ENCODE assay signal across 29 cellular contexts in the genomic region with DNA sequence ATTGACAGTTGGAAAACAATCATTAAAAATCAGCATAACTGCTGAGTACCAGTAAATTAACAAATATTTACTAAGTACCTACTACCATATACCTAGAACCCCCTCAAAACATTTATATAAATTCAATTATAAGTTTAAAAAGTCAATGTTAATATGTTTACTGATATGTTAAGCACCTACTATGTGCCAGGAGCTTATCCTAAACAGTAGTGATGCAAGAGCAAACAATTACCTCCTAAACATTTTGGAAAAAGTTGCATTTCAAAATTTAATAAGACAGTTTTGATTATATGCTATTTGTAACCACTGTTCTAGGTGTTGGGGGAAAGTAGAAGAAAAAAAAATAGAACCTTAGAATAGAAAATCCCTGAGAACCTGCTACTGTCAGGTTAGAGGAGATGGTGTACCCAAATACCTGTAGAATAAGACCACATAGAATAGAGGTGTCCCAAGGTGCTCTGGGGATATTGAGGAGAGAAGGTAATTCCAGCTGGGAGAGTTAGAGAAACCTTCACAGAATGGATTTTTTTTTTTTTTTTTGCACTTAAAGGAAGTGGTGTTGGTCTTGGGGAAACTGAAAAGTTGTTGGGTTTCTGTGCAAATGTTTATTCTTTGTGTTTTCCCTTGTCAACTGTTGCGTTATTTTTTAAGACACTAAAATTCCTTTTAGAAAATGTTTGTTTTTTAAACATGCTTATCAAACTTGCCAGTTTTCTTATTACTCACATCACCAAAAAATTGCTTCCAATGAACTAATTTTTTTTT. TPM values are rescaled to one million over a fixed set of nuclear protein-coding genes. Genes with fewer than 3 reads are reported as not detected.
DNase-seq lines count a peak whose midpoint lies in the region; ATAC-seq, FAIRE-seq and TF ChIP-seq lines count a peak whose summit lies in the region.
"Had no signal": no experiment of that assay in that cellular context is flagged by ENCODE, and none has a peak within 500 bp of the region (broad histone marks: within the 10 kb centered on the region; RNA-seq: fewer than 3 reads in every experiment).

No MANE protein-coding gene starts in this region.

- H3K36me3 ChIP-seq in kidney (ENCODE audit: control insufficient read depth in 1 of 2, insufficient read depth in 2 of 2, low read length in 2 of 2), result peaks cover 4 to 9% of the 10 kb centered on the region in 2 donors
- H3K36me3 ChIP-seq: BE2C, MG63 had no signal

- no peaks in the 10 kb centered on the region for H3K9me3 ChIP-seq in kidney (ENCODE audit: control insufficient read depth in 1 of 2, low read length in 2 of 2)
- H3K9me3 ChIP-seq: A549, BE2C, MG63, vagina had no signal

- H3K4me1 ChIP-seq in kidney (ENCODE audit: control insufficient read depth in 1 of 2, insufficient read depth in 1 of 2, low read depth in 1 of 2, low read length in 2 of 2), result peaks cover 12 to 18% of the 10 kb centered on the region in 2 donors
- H3K4me1 ChIP-seq: A549, BE2C had no signal

- no peak overlapping the region for H3K27ac ChIP-seq in kidney (ENCODE audit: low read depth in 2 of 2, low read length in 2 of 2)
- H3K27ac ChIP-seq: A549, dorsolateral prefrontal cortex, GM23248, vagina had no signal

- peak overlapping the region; percentile 71 for H3K27ac Mint-ChIP-seq in activated CD8-positive, alpha-beta memory T cell treated with anti-CD3 and anti-CD28 coated beads, Interleukin-2, amount 10 ng/mL, durations not matched to agents 7 days and 5 days
- peak overlapping the region; percentile 48 for H3K27ac Mint-ChIP-seq in activated CD8-positive, alpha-beta T cell treated with anti-CD3 and anti-CD28 coated beads, Interleukin-2, amount 10 ng/mL, durations not matched to agents 7 days and 5 days
- peak overlapping the region in 4 of 6 donors; percentile 5 to 51 (median 31) for H3K27ac Mint-ChIP-seq in naive B cell
- H3K27ac Mint-ChIP-seq: HFFc6; stimulated activated memory B cell treated with anti-CD40 and anti-IgM and Interleukin-4, amounts not matched to agents 10 μg/mL and 1 μg/mL and 100 μg/mL, for 72 hours had no signal

- peak overlapping the region; percentile 29 for H3K4me3 Mint-ChIP-seq in activated CD8-positive, alpha-beta memory T cell treated with anti-CD3 and anti-CD28 coated beads, Interleukin-2, amount 10 ng/mL, durations not matched to agents 7 days and 5 days
- no peak overlapping the region for H3K4me3 Mint-ChIP-seq in activated CD8-positive, alpha-beta T cell treated with anti-CD3 and anti-CD28 coated beads, Interleukin-2, amount 10 ng/mL, durations not matched to agents 7 days and 5 days
- H3K4me3 Mint-ChIP-seq in naive B cell, result peak overlapping the region in 1 of 8 donors; percentile 20
- H3K4me3 Mint-ChIP-seq: HFFc6; stimulated activated memory B cell treated with anti-CD40 and anti-IgM and Interleukin-4, amounts not matched to agents 10 μg/mL and 1 μg/mL and 100 μg/mL, for 72 hours had no signal

- CTCF ChIA-PET in activated CD8-positive, alpha-beta memory T cell treated with anti-CD3 and anti-CD28 coated beads, Interleukin-2, amount 10 ng/mL, durations not matched to agents 7 days and 5 days (lab: Charles Lee), result interaction anchor here (3.7 kb wide), 1 partner anchor 12 kb away, joined by 21 read pairs; no protein-coding TSS in a partner anchor
- CTCF ChIA-PET in activated CD8-positive, alpha-beta T cell treated with anti-CD3 and anti-CD28 coated beads, Interleukin-2, amount 10 ng/mL, durations not matched to agents 7 days and 5 days (lab: Charles Lee), result no interaction called here

- POLR2A ChIA-PET in activated CD8-positive, alpha-beta T cell treated with anti-CD3 and anti-CD28 coated beads, Interleukin-2, amount 10 ng/mL, durations not matched to agents 7 days and 5 days (lab: Charles Lee), result interaction anchor here (0.6 to 1.0 kb wide), 2 partner anchors 16 to 135 kb away, joined by 3 to 6 read pairs; partner anchors contain the start of gene SNRK

- H3K36me3 Mint-ChIP-seq in activated CD8-positive, alpha-beta memory T cell treated with anti-CD3 and anti-CD28 coated beads, Interleukin-2, amount 10 ng/mL, durations not matched to agents 7 days and 5 days, result peaks cover 46% of the 10 kb centered on the region
- peaks cover 54% of the 10 kb centered on the region for H3K36me3 Mint-ChIP-seq in activated CD8-positive, alpha-beta T cell treated with anti-CD3 and anti-CD28 coated beads, Interleukin-2, amount 10 ng/mL, durations not matched to agents 7 days and 5 days (ENCODE audit: low read depth)
- peaks cover 15 to 16% of the 10 kb centered on the region in 2 donors for H3K36me3 Mint-ChIP-seq in naive B cell

- no peak overlapping the region for H3K4me3 ChIP-seq in kidney (ENCODE audit: low read length in 2 of 2)
- H3K4me3 ChIP-seq: A549, dorsolateral prefrontal cortex, GM23248, lung, MG63, vagina had no signal

- DNase-seq in activated CD8-positive, alpha-beta memory T cell treated with anti-CD3 and anti-CD28 coated beads, Interleukin-2, amount 10 ng/mL, durations not matched to agents 7 days and 5 days, result no peak
- no peak for DNase-seq in activated CD8-positive, alpha-beta memory T cell treated with anti-CD3 and anti-CD28 coated beads, Interleukin-2, amount 50 U/mL, for 48 hours
- DNase-seq in GM19239 (ENCODE audit: insufficient read length, low spot score) (no peak), naive B cell (no peak), amygdala (lab: John Stamatoyannopoulos, UW) (no peak), kidney (no peak), NCI-H2107 (lab: John Stamatoyannopoulos, UW) (no peak)
- DNase-seq in activated CD8-positive, alpha-beta T cell treated with anti-CD3 and anti-CD28 coated beads, Interleukin-2, amount 10 ng/mL, durations not matched to agents 7 days and 5 days, result no peak
- DNase-seq: activated gamma-delta T cell treated with Interleukin-2 at 50 U/mL for 16 hours; BE2C; central memory CD4-positive, alpha-beta T cell; DND-41; dorsolateral prefrontal cortex; GM23248; HFFc6; MG63; NCI-H1417; NCI-H446 treated with DMSO at 0.1 percent for 48 hours; occipital lobe; OCI-M1 had no signal

- no peak for TF ChIP-seq CTCF in kidney (IDR thresholded peaks at IDR 0.05; ENCODE audit: borderline replicate concordance, extremely low read depth, insufficient read depth)

- FAIRE-seq in GM19239 (lab: Jason Lieb, UNC), result peak; percentile 40
- no peak for FAIRE-seq in kidney (lab: Jason Lieb, UNC)
- FAIRE-seq: A549, astrocyte, endothelial cell of umbilical vein, keratinocyte had no signal

- H3K27me3 Mint-ChIP-seq in activated CD8-positive, alpha-beta memory T cell treated with anti-CD3 and anti-CD28 coated beads, Interleukin-2, amount 10 ng/mL, durations not matched to agents 7 days and 5 days, result no peaks in the 10 kb centered on the region
- H3K27me3 Mint-ChIP-seq in activated CD8-positive, alpha-beta T cell treated with anti-CD3 and anti-CD28 coated beads, Interleukin-2, amount 10 ng/mL, durations not matched to agents 7 days and 5 days (ENCODE audit: low read depth), result no peaks in the 10 kb centered on the region
- no peaks in the 10 kb centered on the region for H3K27me3 Mint-ChIP-seq in naive B cell
- H3K27me3 Mint-ChIP-seq: stimulated activated memory B cell treated with anti-CD40 and anti-IgM and Interleukin-4, amounts not matched to agents 10 μg/mL and 1 μg/mL and 100 μg/mL, for 72 hours had no signal

- no peak overlapping the region for H3K9ac ChIP-seq in kidney (ENCODE audit: low read length in 2 of 2)
- H3K9ac ChIP-seq: GM23248 had no signal

- ATAC-seq in activated CD8-positive, alpha-beta memory T cell treated with anti-CD3 and anti-CD28 coated beads, Interleukin-2, amount 10 ng/mL, durations not matched to agents 7 days and 5 days, result peak; percentile 33
- ATAC-seq in activated CD8-positive, alpha-beta T cell treated with anti-CD3 and anti-CD28 coated beads, Interleukin-2, amount 10 ng/mL, durations not matched to agents 7 days and 5 days, result no peak
- no peak for ATAC-seq in naive B cell (ENCODE audit: low read depth in 2 of 2)
- ATAC-seq: A549; activated CD4-positive, CD25-positive, alpha-beta regulatory T cell treated with anti-CD3 and anti-CD28 coated beads, Interleukin-2, amount 50 U/mL, for 24 hours; Right ventricle myocardium inferior; stimulated activated memory B cell treated with anti-CD40 and anti-IgM and Interleukin-4, amounts not matched to agents 10 μg/mL and 1 μg/mL and 100 μg/mL, for 72 hours had no signal

- no peaks in the 10 kb centered on the region for H3K9me3 Mint-ChIP-seq in activated CD8-positive, alpha-beta memory T cell treated with anti-CD3 and anti-CD28 coated beads, Interleukin-2, amount 10 ng/mL, durations not matched to agents 7 days and 5 days (ENCODE audit: low read depth)
- H3K9me3 Mint-ChIP-seq in activated CD8-positive, alpha-beta T cell treated with anti-CD3 and anti-CD28 coated beads, Interleukin-2, amount 10 ng/mL, durations not matched to agents 7 days and 5 days (ENCODE audit: insufficient read depth), result no peaks in the 10 kb centered on the region
- H3K9me3 Mint-ChIP-seq in naive B cell, result no peaks in the 10 kb centered on the region
- H3K9me3 Mint-ChIP-seq: HFFc6; stimulated activated memory B cell treated with anti-CD40 and anti-IgM and Interleukin-4, amounts not matched to agents 10 μg/mL and 1 μg/mL and 100 μg/mL, for 72 hours had no signal

- peaks cover 57% of the 10 kb centered on the region for H3K4me1 Mint-ChIP-seq in activated CD8-positive, alpha-beta memory T cell treated with anti-CD3 and anti-CD28 coated beads, Interleukin-2, amount 10 ng/mL, durations not matched to agents 7 days and 5 days
- peaks cover 71% of the 10 kb centered on the region for H3K4me1 Mint-ChIP-seq in activated CD8-positive, alpha-beta T cell treated with anti-CD3 and anti-CD28 coated beads, Interleukin-2, amount 10 ng/mL, durations not matched to agents 7 days and 5 days (ENCODE audit: low read depth)
- peaks cover 24 to 56% (median 44%) of the 10 kb centered on the region in 3 donors for H3K4me1 Mint-ChIP-seq in naive B cell

- intact Hi-C loops in kidney (cut with DNase I), result no loop called here

RNA-seq across cellular contexts. Expression of gene SNRK, which starts 16.0 kb away (rescaled TPM):
- 10 to 100 TPM; 47.7 to 57.2 TPM for total RNA-seq in activated CD8-positive, alpha-beta memory T cell treated with anti-CD3 and anti-CD28 coated beads, Interleukin-2, amount 10 ng/mL, durations not matched to agents 7 days and 5 days
- total RNA-seq in activated CD8-positive, alpha-beta T cell treated with anti-CD3 and anti-CD28 coated beads, Interleukin-2, amount 10 ng/mL, durations not matched to agents 7 days and 5 days, result 10 to 100 TPM; 55.5 to 55.7 TPM
- polyA plus RNA-seq in naive B cell (ENCODE audit: low read depth in 6 of 6), result 10 to 100 TPM; 14.3 to 52.3 (median 38.0) TPM
- total RNA-seq in kidney, result 62.3 TPM
- 15.6 TPM for polyA plus RNA-seq in kidney (ENCODE audit: insufficient read depth, low read depth, low replicate concordance)
